ENCODE assay signal across 24 cellular contexts in genomic region chr21:39392296-39392695, GRCh38. TPM values are rescaled to one million over a fixed set of nuclear protein-coding genes. Genes with fewer than 3 reads are reported as not detected.
DNase-seq lines count a peak whose midpoint lies in the region; ATAC-seq and TF ChIP-seq lines count a peak whose summit lies in the region.
"Had no signal": no experiment of that assay in that cellular context is flagged by ENCODE, and none has a peak within 500 bp of the region (broad histone marks: within the 10 kb centered on the region; RNA-seq: fewer than 3 reads in every experiment).

No MANE protein-coding gene starts in this region.

- peak overlapping the region; percentile 57 for H2AK5ac ChIP-seq in mesenchymal stem cell (ENCODE audit: low read length, severe bottlenecking)

- H3K4me1 ChIP-seq in mesenchymal stem cell (ENCODE audit: control insufficient read depth, insufficient read depth, low read depth, low read length), result peaks cover 14% of the 10 kb centered on the region
- H3K4me1 ChIP-seq: A549, BE2C had no signal

- peaks cover 32% of the 10 kb centered on the region for H3K4me1 Mint-ChIP-seq in neural crest cell

- H3K9me3 ChIP-seq in WERI-Rb-1 (ENCODE audit: severe bottlenecking) (no peaks in the 10 kb centered on the region), mesenchymal stem cell (ENCODE audit: control insufficient read depth, low read length) (no peaks in the 10 kb centered on the region)
- H3K9me3 ChIP-seq: A549; BE2C; BLaER1 treated with 17β-estradiol and CSF1 and Interleukin-3, amounts not matched to agents 10 nM and 100 nM; HAP-1 had no signal

- H3K14ac ChIP-seq in mesenchymal stem cell (ENCODE audit: low read length in 2 of 2), result no peak overlapping the region

- H3K9me3 Mint-ChIP-seq in neural crest cell, result no peaks in the 10 kb centered on the region
- H3K9me3 Mint-ChIP-seq: CD14-positive monocyte; CD4-positive, alpha-beta T cell; CD8-positive, alpha-beta memory T cell; HFFc6 had no signal

- H3K27me3 ChIP-seq in WERI-Rb-1 (ENCODE audit: insufficient read depth, low read depth, severe bottlenecking) (no peaks in the 10 kb centered on the region), mesenchymal stem cell (ENCODE audit: control insufficient read depth in 1 of 2, insufficient read depth in 1 of 2, low read length in 2 of 2) (no peaks in the 10 kb centered on the region)
- H3K27me3 ChIP-seq: BE2C; BLaER1 treated with 17β-estradiol and CSF1 and Interleukin-3, amounts not matched to agents 10 nM and 100 nM had no signal

- H2AFZ ChIP-seq in mesenchymal stem cell (ENCODE audit: low read depth, low read length), result no peak overlapping the region

- no peak for TF ChIP-seq CTCF in WERI-Rb-1 (IDR thresholded peaks at IDR 0.05; ENCODE audit: low read depth, low read length)
- no peak for TF ChIP-seq CTCF in neural crest cell (conservative IDR thresholded peaks at IDR 0.05)

- H3K23ac ChIP-seq in mesenchymal stem cell (ENCODE audit: low read length in 2 of 2), result no peak overlapping the region

- H3K4ac ChIP-seq in mesenchymal stem cell (ENCODE audit: low read depth in 1 of 2, low read length in 2 of 2), result no peak overlapping the region

- H3K36me3 Mint-ChIP-seq in neural crest cell (ENCODE audit: low read depth), result peaks cover 18% of the 10 kb centered on the region

- H2BK5ac ChIP-seq in mesenchymal stem cell (ENCODE audit: low read depth, low read length, poor library complexity, severe bottlenecking), result no peak overlapping the region

- no peaks in the 10 kb centered on the region for H3K27me3 Mint-ChIP-seq in neural crest cell (ENCODE audit: low read depth)
- H3K27me3 Mint-ChIP-seq: CD4-positive, alpha-beta T cell had no signal

- no peak overlapping the region for H4K8ac ChIP-seq in mesenchymal stem cell (ENCODE audit: low read length)

- intact Hi-C loops in left colon (cut with DNase I, micrococcal nuclease), result no loop called here

- DNase-seq in WERI-Rb-1, result no peak
- no peak for DNase-seq in mesenchymal stem cell
- DNase-seq in neural crest cell (ENCODE audit: low read depth, low spot score), result no peak
- DNase-seq in SW 1271 (lab: John Stamatoyannopoulos, UW), result no peak
- no peak for DNase-seq in left colon
- no peak for DNase-seq in NCI-H2196 (lab: John Stamatoyannopoulos, UW; ENCODE audit: unreplicated experiment)
- DNase-seq: 8988T; ACHN; AML-193; BE2C; CD4-positive, alpha-beta T cell; CD8-positive, alpha-beta memory T cell; DMS 273 treated with DMSO at 0.1 percent for 48 hours; DMS79; EL; GDM1; GOT3; HFFc6 had no signal

- H4K91ac ChIP-seq in mesenchymal stem cell (ENCODE audit: low read length), result no peak overlapping the region

- no peak overlapping the region for H3K4me3 ChIP-seq in WERI-Rb-1 (ENCODE audit: low read depth, low read length)
- H3K4me3 ChIP-seq in mesenchymal stem cell (ENCODE audit: insufficient read depth in 1 of 2, low read depth in 1 of 2, low read length in 2 of 2), result no peak overlapping the region
- H3K4me3 ChIP-seq: A549; BLaER1 treated with 17β-estradiol and CSF1 and Interleukin-3, amounts not matched to agents 10 nM and 100 nM; GM12878; HAP-1 had no signal

- H3K4me3 Mint-ChIP-seq in neural crest cell, result no peak overlapping the region
- H3K4me3 Mint-ChIP-seq: CD14-positive monocyte; CD4-positive, alpha-beta T cell; CD8-positive, alpha-beta memory T cell; HFFc6 had no signal

- peak overlapping the region; percentile 7; the same call in 1 of the 2 replicates for H3K27ac ChIP-seq in WERI-Rb-1
- H3K27ac ChIP-seq in mesenchymal stem cell (ENCODE audit: low read length, poor library complexity, severe bottlenecking), result peak overlapping the region; percentile 40
- H3K27ac ChIP-seq: A549; BLaER1 treated with 17β-estradiol and CSF1 and Interleukin-3, amounts not matched to agents 10 nM and 100 nM had no signal

- 86% methylated on average over 6 of the region's 8 CpGs for WGBS in mesenchymal stem cell

- no peak overlapping the region for H2BK120ac ChIP-seq in mesenchymal stem cell (ENCODE audit: low read depth, low read length)

- ATAC-seq in HG02938 (IDR thresholded peaks at IDR 0.05; ENCODE audit: unreplicated experiment), result no peak
- no peak for ATAC-seq in left colon
- ATAC-seq: A549, GM12878 had no signal

- peak overlapping the region; percentile 27 for H3K27ac Mint-ChIP-seq in neural crest cell (ENCODE audit: unreplicated experiment)
- H3K27ac Mint-ChIP-seq: CD4-positive, alpha-beta T cell; CD8-positive, alpha-beta memory T cell; HFFc6 had no signal

- H3K79me1 ChIP-seq in mesenchymal stem cell (replicated peaks; ENCODE audit: low read length, poor library complexity, severe bottlenecking), result peaks cover 27% of the 10 kb centered on the region

- H2BK15ac ChIP-seq in mesenchymal stem cell (ENCODE audit: low read depth, poor library complexity, severe bottlenecking), result no peak overlapping the region

- H3K4me2 ChIP-seq in mesenchymal stem cell (ENCODE audit: low read length, poor library complexity, severe bottlenecking), result no peak overlapping the region
- H3K4me2 ChIP-seq: A549; BLaER1 treated with 17β-estradiol and CSF1 and Interleukin-3, amounts not matched to agents 10 nM and 100 nM had no signal

- no peak overlapping the region for H3K9ac ChIP-seq in mesenchymal stem cell (ENCODE audit: low read length)
- H3K9ac ChIP-seq: BLaER1 treated with 17β-estradiol and CSF1 and Interleukin-3, amounts not matched to agents 10 nM and 100 nM had no signal

- H2BK12ac ChIP-seq in mesenchymal stem cell (ENCODE audit: low read length in 2 of 2), result no peak overlapping the region

- no peak overlapping the region for H3K18ac ChIP-seq in mesenchymal stem cell (ENCODE audit: low read depth in 1 of 2, low read length in 2 of 2)

- H3K36me3 ChIP-seq in WERI-Rb-1 (peaks cover 51% of the 10 kb centered on the region), mesenchymal stem cell (ENCODE audit: control insufficient read depth in 1 of 2, insufficient read depth in 2 of 2, low read depth in 1 of 2, low read length in 2 of 2) (peaks cover 32 to 62% of the 10 kb centered on the region in 2 experiments)

RNA-seq across cellular contexts. Expression of gene HMGN1, which starts 43.4 kb away (rescaled TPM):
- polyA plus RNA-seq in mesenchymal stem cell (2013, experiment 1 of 2), result 278 TPM
- polyA plus RNA-seq in mesenchymal stem cell (2013, experiment 2 of 2), result 282 TPM
- total RNA-seq in neural crest cell (581 and 589 TPM in 2 replicates), left colon (100 to 1,000 TPM; 162 to 193 TPM)

RNA-seq across cellular contexts. Expression of gene LCA5L, which starts 53.3 kb away (rescaled TPM):
- polyA plus RNA-seq in mesenchymal stem cell (2013, experiment 1 of 2), result 0.72 TPM
- polyA plus RNA-seq in mesenchymal stem cell (2013, experiment 2 of 2), result 0.82 TPM
- total RNA-seq in neural crest cell, result 1.2 and 1.4 TPM in 2 replicates
- total RNA-seq in left colon, result 1 to 10 TPM in 1 of 2 donors, under 1 TPM in 1; 0.98 to 1.0 TPM
- polyA plus RNA-seq: CD14-positive monocyte had no signal

RNA-seq across cellular contexts. Expression of gene SH3BGR, which starts 59.5 kb away (rescaled TPM):
- polyA plus RNA-seq in mesenchymal stem cell (2013, experiment 1 of 2), result 3.6 TPM
- polyA plus RNA-seq in mesenchymal stem cell (2013, experiment 2 of 2), result 3.4 TPM
- total RNA-seq in neural crest cell (2.3 and 2.4 TPM in 2 replicates), left colon (1 to 10 TPM; 2.5 to 5.4 TPM)
